Comparison of ENCODE assay signal across 22 cellular contexts in the genomic region with DNA sequence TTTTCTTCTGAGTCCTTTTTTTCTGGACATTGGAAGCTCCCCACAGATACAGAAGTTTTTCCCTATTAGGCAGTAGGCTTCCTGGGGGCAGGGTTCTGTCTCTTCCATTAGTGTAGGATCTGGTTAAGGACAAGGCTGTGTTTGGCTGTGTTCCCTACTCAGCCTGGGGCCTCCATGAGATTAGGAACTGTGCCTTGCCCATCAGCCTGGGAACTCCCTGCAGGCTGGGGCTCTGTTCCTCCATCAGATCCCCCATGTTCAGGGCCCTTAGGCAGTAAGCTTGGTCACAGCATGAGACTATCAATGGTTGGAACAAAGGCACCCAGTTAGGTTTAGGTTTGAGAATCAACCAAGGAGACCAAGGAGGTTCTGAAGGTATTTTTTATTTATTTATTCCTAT. TPM values are rescaled to one million over a fixed set of nuclear protein-coding genes. Genes with fewer than 3 reads are reported as not detected.
A peak's percentile ranks its signal among the peaks of the same experiment; 100 is the strongest.
DNase-seq lines count a peak whose midpoint lies in the region; ATAC-seq, FAIRE-seq and TF ChIP-seq lines count a peak whose summit lies in the region.
"Had no signal": no experiment of that assay in that cellular context is flagged by ENCODE, and none has a peak within 500 bp of the region (broad histone marks: within the 10 kb centered on the region; RNA-seq: fewer than 3 reads in every experiment).

No MANE protein-coding gene starts in this region.

- no peaks in the 10 kb centered on the region for H3K27me3 ChIP-seq in mammary epithelial cell (ENCODE audit: insufficient read depth, low read length)
- no peaks in the 10 kb centered on the region for H3K27me3 ChIP-seq in transverse colon
- H3K27me3 ChIP-seq: heart left ventricle, left lung had no signal

- no peak for ATAC-seq in HG02759 (IDR thresholded peaks at IDR 0.05; ENCODE audit: unreplicated experiment)
- ATAC-seq: activated naive CD4-positive, alpha-beta T cell treated with anti-CD3 and anti-CD28 coated beads, Interleukin-2, amount 50 U/mL, for 72 hours; activated T-cell treated with anti-CD3 and anti-CD28 coated beads, Interleukin-2, amount 50 U/mL, for 72 hours; GM12878; left lung; T-cell had no signal

- TF ChIP-seq CTCF in MCF 10A (IDR thresholded peaks at IDR 0.05; ENCODE audit: unreplicated experiment) (no peak), mammary epithelial cell (conservative IDR thresholded peaks at IDR 0.05 in 1 of 2, IDR thresholded peaks at IDR 0.05 in 1 of 2; ENCODE audit: extremely low read depth in 1 of 2, insufficient read depth in 1 of 2, low read depth in 1 of 2, low read length in 2 of 2) (no peak), transverse colon (IDR thresholded peaks at IDR 0.05) (no peak)

- BruUV-seq in MCF 10A (replicated peaks; lab: Mats Ljungman, UMichigan) (no TSS peak), mammary epithelial cell (replicated peaks; lab: Mats Ljungman, UMichigan) (no TSS peak)

- intact Hi-C loops in MCF 10A (cut with micrococcal nuclease): loop anchor here (1.0 kb wide), 1 partner anchor 32 kb away; no protein-coding TSS in a partner anchor
- intact Hi-C loops in mammary epithelial cell (cut with micrococcal nuclease): no loop called here
- intact Hi-C loops in transverse colon (cut with DNase I; ENCODE audit: low total_unique reads): loop anchor here (1.0 to 10.0 kb wide), 2 partner anchors 139 to 233 kb away; no protein-coding TSS in a partner anchor

- CTCF ChIA-PET in MCF 10A (lab: Yijun Ruan, JAX) (interaction anchor here (0.6 to 17.3 kb wide), 29 partner anchors 8 to 245 kb away, joined by 3 to 779 read pairs (median 7); a partner anchor contains a TSS), mammary epithelial cell (lab: Charles Lee; ENCODE audit: low non-redundant PET) (no interaction called here)

- H3K27ac ChIP-seq in mammary epithelial cell (ENCODE audit: insufficient read depth, low read depth, low read length): no peak overlapping the region
- peak overlapping the region; percentile 51 to 75 (median 66) for H3K27ac ChIP-seq in transverse colon
- H3K27ac ChIP-seq: psoas muscle had no signal

- TF ChIP-seq EP300 in transverse colon (IDR thresholded peaks at IDR 0.05; ENCODE audit: low read depth): no peak

- H4K20me1 ChIP-seq in mammary epithelial cell (ENCODE audit: insufficient read depth, low read length): no peaks in the 10 kb centered on the region

- H3K36me3 ChIP-seq in mammary epithelial cell (ENCODE audit: insufficient read depth, low read length) (no peaks in the 10 kb centered on the region), transverse colon (no peaks in the 10 kb centered on the region)
- H3K36me3 ChIP-seq: heart left ventricle, left lung had no signal

- H3K4me3 ChIP-seq in mammary epithelial cell (replicated peaks in 1 of 3; ENCODE audit: insufficient read depth in 1 of 3, low read depth in 2 of 3, low read length in 3 of 3) (no peak overlapping the region), transverse colon (no peak overlapping the region)
- H3K4me3 ChIP-seq: GM12878, heart left ventricle, left lung, psoas muscle had no signal

- POLR2A ChIA-PET in MCF 10A (lab: Yijun Ruan, JAX): interaction anchor here (0.6 to 1.4 kb wide), 10 partner anchors 12 to 228 kb away, joined by 3 to 5 read pairs (median 4); no protein-coding TSS in a partner anchor

- H3K4me1 ChIP-seq in mammary epithelial cell (ENCODE audit: insufficient read depth, low read length) (peaks cover 11% of the 10 kb centered on the region), transverse colon (peaks cover 0 to 34% (median 10%) of the 10 kb centered on the region in 4 donors)
- H3K4me1 ChIP-seq: psoas muscle had no signal

- no peak for FAIRE-seq in GM12891 (lab: Jason Lieb, UNC)
- FAIRE-seq: A204.1, colon, GM12878, TTC549 had no signal

- H3K4me1 Mint-ChIP-seq in MCF 10A (ENCODE audit: insufficient read depth, unreplicated experiment): peaks cover 58% of the 10 kb centered on the region

- DNase-seq in MCF 10A (ENCODE audit: unreplicated experiment): peak; percentile 61
- DNase-seq in mammary epithelial cell: no peak
- DNase-seq in RPMI7951 (ENCODE audit: low read depth): peak; percentile 94
- DNase-seq in fibroblast of peridontal ligament (ENCODE audit: extremely low read depth): peak; percentile 28
- no peak for DNase-seq in transverse colon
- no peak for DNase-seq in central memory CD4-positive, alpha-beta T cell
- no peak for DNase-seq in GM12891 (ENCODE audit: insufficient read length, low spot score)
- DNase-seq: activated CD8-positive, alpha-beta memory T cell treated with anti-CD3 and anti-CD28 coated beads for 24 hours; activated T-cell treated with anti-CD3 and anti-CD28 coated beads, Interleukin-2, amount 50 U/mL, for 72 hours; left lung; NCI-H1417; stimulated activated CD4-positive, alpha-beta T cell treated with anti-CD3 and anti-CD28 coated beads, Interleukin-12 subunit alpha, Interleukin-12 subunit beta, amount 100 ng/mL, for 4 hours; T-cell had no signal

- dilution Hi-C loops in mammary epithelial cell (cut with HindIII; ENCODE audit: low sequenced_read_pairs): loop anchor here (5.0 kb wide), 1 partner anchor 84 kb away; no protein-coding TSS in a partner anchor

- in situ Hi-C loops in mammary epithelial cell (cut with MboI; ENCODE audit: low sequenced_read_pairs in 2 of 2) (loop anchor here (5.0 kb wide), 2 partner anchors 141 to 226 kb away; no protein-coding TSS in a partner anchor), transverse colon (cut with MboI; ENCODE audit: low pct_ligation_motif_present in 1 of 4, low pct_unique_long_range_greater_than_20kb in 1 of 4, low sequenced_read_pairs in 3 of 4) (loop anchor here in 3 of 4 donors (5.0 to 25.0 kb wide), 5 partner anchors 133 to 236 kb away; no protein-coding TSS in a partner anchor)

- no peak overlapping the region for H2AFZ ChIP-seq in mammary epithelial cell (ENCODE audit: low read depth, low read length)

- H3K4me3 Mint-ChIP-seq in MCF 10A (ENCODE audit: unreplicated experiment): no peak overlapping the region
- H3K4me3 Mint-ChIP-seq: activated T-cell treated with anti-CD3 and anti-CD28 coated beads, Interleukin-2, amount 50 U/mL, for 72 hours; neural crest cell; T-cell had no signal

- no peaks in the 10 kb centered on the region for H3K9me3 Mint-ChIP-seq in MCF 10A (ENCODE audit: unreplicated experiment)
- H3K9me3 Mint-ChIP-seq: activated naive CD4-positive, alpha-beta T cell treated with anti-CD3 and anti-CD28 coated beads, Interleukin-2, amount 50 U/mL, for 72 hours; activated T-cell treated with anti-CD3 and anti-CD28 coated beads, Interleukin-2, amount 50 U/mL, for 72 hours; neural crest cell; T-cell had no signal

- peaks cover 6% of the 10 kb centered on the region for H3K36me3 Mint-ChIP-seq in MCF 10A (ENCODE audit: insufficient read depth, unreplicated experiment)
- H3K36me3 Mint-ChIP-seq: activated naive CD4-positive, alpha-beta T cell treated with anti-CD3 and anti-CD28 coated beads, Interleukin-2, amount 50 U/mL, for 72 hours; T-cell had no signal

- no peak overlapping the region for H3K4me2 ChIP-seq in mammary epithelial cell (ENCODE audit: insufficient read depth, low read depth, low read length)

- TF ChIP-seq POLR2A in transverse colon (IDR thresholded peaks at IDR 0.05): no peak
- TF ChIP-seq POLR2A in GM12891 (IDR thresholded peaks at IDR 0.05; ENCODE audit: low read depth, low read length): no peak

- H3K27me3 Mint-ChIP-seq in MCF 10A (ENCODE audit: insufficient read depth, unreplicated experiment): no peaks in the 10 kb centered on the region
- H3K27me3 Mint-ChIP-seq: T-cell had no signal

- no peak overlapping the region for H3K9ac ChIP-seq in mammary epithelial cell (ENCODE audit: insufficient read depth, low read length)

- H3K79me2 ChIP-seq in mammary epithelial cell (ENCODE audit: insufficient read depth, low read length): no peaks in the 10 kb centered on the region

- H3K27ac Mint-ChIP-seq in MCF 10A (ENCODE audit: low read depth, unreplicated experiment): peak overlapping the region; percentile 65
- H3K27ac Mint-ChIP-seq: activated T-cell treated with anti-CD3 and anti-CD28 coated beads, Interleukin-2, amount 50 U/mL, for 72 hours; T-cell had no signal

- H3K9me3 ChIP-seq in mammary epithelial cell (replicated peaks; ENCODE audit: insufficient read depth, low read length) (no peaks in the 10 kb centered on the region), transverse colon (no peaks in the 10 kb centered on the region)
- H3K9me3 ChIP-seq: heart left ventricle, left lung, psoas muscle had no signal

TF ChIP-seq in GM12891, 5 proteins besides CTCF, POLR2A, EP300 and RAD21:
- TF ChIP-seq PAX5 (IDR thresholded peaks at IDR 0.05; ENCODE audit: insufficient read depth, low read length, severe bottlenecking) (no peak), POLR2AphosphoS5 (IDR thresholded peaks at IDR 0.05; ENCODE audit: low read depth, low read length) (no peak), TAF1 (IDR thresholded peaks at IDR 0.05; ENCODE audit: low read depth, low read length) (no peak), POU2F2 (IDR thresholded peaks at IDR 0.05; ENCODE audit: low read depth, low read length) (no peak), SPI1 (IDR thresholded peaks at IDR 0.05; ENCODE audit: low read depth, low read length) (no peak)

RNA-seq across cellular contexts. Expression of a gene that starts 22.7 kb away (rescaled TPM):
- total RNA-seq in MCF 10A (2022) (31.4 and 34.9 TPM in 2 replicates), mammary epithelial cell (10 to 100 TPM; 24.3 to 94.2 TPM), transverse colon (10 to 100 TPM; 13.0 to 40.6 (median 16.9) TPM)
- 48.9 TPM for polyA plus RNA-seq in mammary epithelial cell
- polyA minus RNA-seq in mammary epithelial cell: 177 TPM
- total RNA-seq in RPMI7951 (2014; rRNA removed; shearing (Covaris generic)): 24.7 and 27.6 TPM in 2 replicates
- polyA plus RNA-seq in GM12891 (2012; ENCODE audit: low read depth, missing spikeins): 0.23 TPM

RNA-seq across cellular contexts. Expression of a gene that starts 54.7 kb away (rescaled TPM):
- total RNA-seq in MCF 10A (2022) (263 and 358 TPM in 2 replicates), mammary epithelial cell (100 to 1,000 TPM; 145 to 609 TPM), transverse colon (1,000 to 10,000 TPM in 2 of 4 donors, 100 to 1,000 TPM in 2; 697 to 1,474 (median 915) TPM)
- 231 TPM for polyA plus RNA-seq in mammary epithelial cell
- 209 TPM for polyA minus RNA-seq in mammary epithelial cell
- 292 and 402 TPM in 2 replicates for total RNA-seq in RPMI7951 (2014; rRNA removed; shearing (Covaris generic))
- polyA plus RNA-seq in GM12891 (2012; ENCODE audit: low read depth, missing spikeins): 21.0 TPM

Comparison
In these comparisons a context has a peak if more than half of its experiments do, and no peak if none do; other contexts are left out.
1. DNase-seq: peak in MCF 10A (single experiment), RPMI7951 (single experiment) and fibroblast of peridontal ligament (single experiment); none in mammary epithelial cell (single experiment), transverse colon (single experiment), central memory CD4-positive, alpha-beta T cell (single experiment) and GM12891 (single experiment).